ENCODE assay signal across 23 cellular contexts in genomic region chr20:23096073-23096472, GRCh38. TPM values are rescaled to one million over a fixed set of nuclear protein-coding genes. Genes with fewer than 3 reads are reported as not detected.
DNase-seq lines count a peak whose midpoint lies in the region; ATAC-seq, FAIRE-seq and TF ChIP-seq lines count a peak whose summit lies in the region.
"Had no signal": no experiment of that assay in that cellular context is flagged by ENCODE, and none has a peak within 500 bp of the region (broad histone marks: within the 10 kb centered on the region; RNA-seq: fewer than 3 reads in every experiment).

No MANE protein-coding gene starts in this region.

- SMC1A ChIA-PET in GM12878 (lab: Charles Lee; ENCODE audit: uncharacterized antibody, unreplicated experiment) = interaction anchor here (0.7 to 4.3 kb wide), 10 partner anchors 12 to 105 kb away, joined by 3 to 52 read pairs (median 4); no protein-coding TSS in a partner anchor

- H3K4me3 ChIP-seq in heart left ventricle (no peak overlapping the region), GM12878 (no peak overlapping the region), esophagus squamous epithelium (no peak overlapping the region), vagina (no peak overlapping the region)
- H3K4me3 ChIP-seq: BLaER1 treated with 17β-estradiol and CSF1 and Interleukin-3, amounts not matched to agents 10 nM and 100 nM; GM23338; MG63 had no signal

- ATAC-seq in heart left ventricle (no peak), GM12878 (peak; percentile 63), GM21825 (IDR thresholded peaks at IDR 0.05; ENCODE audit: unreplicated experiment) (no peak)
- ATAC-seq: CD8-positive, alpha-beta T cell; GM23338; HCT116 had no signal

- H3K27me3 ChIP-seq in heart left ventricle (no peaks in the 10 kb centered on the region), GM12878 (replicated peaks in 1 of 2; ENCODE audit: control insufficient read depth in 2 of 2, insufficient read depth in 2 of 2, low read length in 1 of 2) (peaks cover 0 to 6% of the 10 kb centered on the region in 2 experiments; a peak in 1 of 4 replicates), esophagus squamous epithelium (no peaks in the 10 kb centered on the region), vagina (no peaks in the 10 kb centered on the region)
- H3K27me3 ChIP-seq: BLaER1 treated with 17β-estradiol and CSF1 and Interleukin-3, amounts not matched to agents 10 nM and 100 nM; MG63 had no signal

- no peak overlapping the region for H3K27ac Mint-ChIP-seq in endothelial cell (ENCODE audit: unreplicated experiment)
- H3K27ac Mint-ChIP-seq: CD8-positive, alpha-beta T cell; GM23338 had no signal

- BruUV-seq in GM12878 (replicated peaks; lab: Mats Ljungman, UMichigan) = no TSS peak

- POLR2A ChIA-PET in GM12878 (lab: Charles Lee) = interaction anchor here (1.0 to 1.3 kb wide), 3 partner anchors 15 to 28 kb away, joined by 3 to 4 read pairs (median 4); no protein-coding TSS in a partner anchor

- intact Hi-C loops in cardiac septum (cut with DNase I) = no loop called here
- intact Hi-C loops in heart left ventricle (cut with DNase I) = no loop called here
- intact Hi-C loops in GM12878 (cut with micrococcal nuclease; ENCODE audit: unreplicated experiment) = no loop called here
- intact Hi-C loops in esophagus squamous epithelium (cut with DNase I) = loop anchor here (5.0 kb wide), 1 partner anchor 46 kb away; no protein-coding TSS in a partner anchor
- intact Hi-C loops in vagina (cut with DNase I) = no loop called here

- H4K20me1 ChIP-seq in GM12878 (ENCODE audit: control insufficient read depth, insufficient read depth) = no peaks in the 10 kb centered on the region
- H4K20me1 ChIP-seq: BLaER1 treated with 17β-estradiol and CSF1 and Interleukin-3, amounts not matched to agents 10 nM and 100 nM had no signal

- H3K9me3 ChIP-seq in heart left ventricle (no peaks in the 10 kb centered on the region), GM12878 (replicated peaks; ENCODE audit: control insufficient read depth, insufficient read depth, low read length) (no peaks in the 10 kb centered on the region), esophagus squamous epithelium (no peaks in the 10 kb centered on the region), vagina (no peaks in the 10 kb centered on the region)
- H3K9me3 ChIP-seq: BLaER1 treated with 17β-estradiol and CSF1 and Interleukin-3, amounts not matched to agents 10 nM and 100 nM; MG63 had no signal

- peaks cover 3% of the 10 kb centered on the region for H3K27me3 Mint-ChIP-seq in endothelial cell (ENCODE audit: unreplicated experiment)

- no peak for TF ChIP-seq EP300 in GM12878 (IDR thresholded peaks at IDR 0.05; ENCODE audit: borderline replicate concordance in 1 of 2, control insufficient read depth in 1 of 2, low read depth in 2 of 2, low read length in 2 of 2)

- TF ChIP-seq CTCF in heart left ventricle (IDR thresholded peaks at IDR 0.05) = no peak
- no peak for TF ChIP-seq CTCF in GM12878 (IDR thresholded peaks at IDR 0.05 in 2 of 3, conservative IDR thresholded peaks at IDR 0.05 in 1 of 3; ENCODE audit: control insufficient read depth in 2 of 3, extremely low read depth in 1 of 3, insufficient read depth in 1 of 3, low read depth in 3 of 3, low read length in 3 of 3)
- TF ChIP-seq CTCF in esophagus squamous epithelium (IDR thresholded peaks at IDR 0.05) = no peak
- no peak for TF ChIP-seq CTCF in vagina (IDR thresholded peaks at IDR 0.05)
- TF ChIP-seq CTCF in endothelial cell (IDR thresholded peaks at IDR 0.05; ENCODE audit: unreplicated experiment) = no peak

- no peaks in the 10 kb centered on the region for H3K79me2 ChIP-seq in GM12878 (ENCODE audit: control insufficient read depth, insufficient read depth, low read length)

- no peak overlapping the region for H3K4me2 ChIP-seq in GM12878 (ENCODE audit: control insufficient read depth, insufficient read depth)
- H3K4me2 ChIP-seq: GM23338 had no signal

- CTCF ChIA-PET in GM12878 (lab: Yijun Ruan, JAX) = interaction anchor here (1.1 to 2.0 kb wide), 7 partner anchors 10 to 106 kb away, joined by 3 to 6 read pairs (median 4); no protein-coding TSS in a partner anchor

- no peak overlapping the region for H2AFZ ChIP-seq in GM12878 (ENCODE audit: control insufficient read depth, low read depth, low read length)
- H2AFZ ChIP-seq: GM23338 had no signal

- no peaks in the 10 kb centered on the region for H3K36me3 ChIP-seq in heart left ventricle
- H3K36me3 ChIP-seq in GM12878 (ENCODE audit: control insufficient read depth in 2 of 2, insufficient read depth in 2 of 2, low read length in 1 of 2) = no peaks in the 10 kb centered on the region
- no peaks in the 10 kb centered on the region for H3K36me3 ChIP-seq in esophagus squamous epithelium
- H3K36me3 ChIP-seq in vagina = no peaks in the 10 kb centered on the region
- H3K36me3 ChIP-seq: BLaER1 treated with 17β-estradiol and CSF1 and Interleukin-3, amounts not matched to agents 10 nM and 100 nM; MG63 had no signal

- WGBS in heart left ventricle, 4 donors = 98 to 100% (median 99%) methylated on average over 2 of the region's 2 CpGs
- WGBS in GM12878 (ENCODE audit: insufficient coverage, insufficient replicate concordance, low lambda C conversion rate, missing lambda C conversion rate) = 0% methylated on average over 2 of the region's 2 CpGs
- 100% methylated on average over 1 to 2 of the region's 2 CpGs for WGBS in esophagus squamous epithelium, 2 donors

- H3K36me3 Mint-ChIP-seq in endothelial cell (ENCODE audit: low read depth, unreplicated experiment) = peaks cover 6% of the 10 kb centered on the region
- H3K36me3 Mint-ChIP-seq: CD8-positive, alpha-beta T cell had no signal

- peaks cover 18% of the 10 kb centered on the region for H3K4me1 Mint-ChIP-seq in endothelial cell (ENCODE audit: unreplicated experiment)

- RAD21 ChIA-PET in GM12878 (lab: Charles Lee; ENCODE audit: unreplicated experiment) = interaction anchor here (0.6 to 3.2 kb wide), 7 partner anchors 10 to 113 kb away, joined by 3 to 20 read pairs (median 3); partner anchors contain the start of gene CD93

- peaks cover 0 to 58% (median 14%) of the 10 kb centered on the region in 12 donors for H3K4me1 ChIP-seq in heart left ventricle
- H3K4me1 ChIP-seq in GM12878 (ENCODE audit: control insufficient read depth, insufficient read depth, low read length) = no peaks in the 10 kb centered on the region
- peaks cover 40 to 98% (median 75%) of the 10 kb centered on the region in 3 donors for H3K4me1 ChIP-seq in esophagus squamous epithelium
- peaks cover 46% of the 10 kb centered on the region for H3K4me1 ChIP-seq in vagina

- in situ Hi-C loops in GM12878 (cut with MboI) = no loop called here

- H3K9ac ChIP-seq in GM12878 (ENCODE audit: control insufficient read depth, insufficient read depth, low read length) = no peak overlapping the region
- H3K9ac ChIP-seq: BLaER1 treated with 17β-estradiol and CSF1 and Interleukin-3, amounts not matched to agents 10 nM and 100 nM had no signal

- peak; percentile 46 for DNase-seq in cardiac septum (ENCODE audit: low spot score)
- DNase-seq in heart left ventricle = no peak
- no peak for DNase-seq in GM12878 (ENCODE audit: low read depth, low spot score)
- no peak for DNase-seq in esophagus squamous epithelium (lab: John Stamatoyannopoulos, UW)
- DNase-seq in vagina (ENCODE audit: extremely low spot score in 2 of 2) = no peak
- no peak for DNase-seq in endothelial cell (ENCODE audit: low spot score)
- DNase-seq in NCI-H1092 (lab: John Stamatoyannopoulos, UW) = no peak
- DNase-seq: 8988T; CD8-positive, alpha-beta T cell; DND-41; Kasumi-1; MG63; NCI-H1436; NCI-H187 treated with DMSO at 0.1 percent for 48 hours; NCI-H2107; NCI-H446 treated with DMSO at 0.1 percent for 48 hours; NCI-H526 treated with DMSO at 0.1 percent for 48 hours; Right ventricle myocardium superior had no signal

- H3K27ac ChIP-seq in heart left ventricle = no peak overlapping the region
- H3K27ac ChIP-seq in GM12878 (ENCODE audit: control insufficient read depth, insufficient read depth) = no peak overlapping the region
- peak overlapping the region; percentile 81 to 87 (median 82) for H3K27ac ChIP-seq in esophagus squamous epithelium
- H3K27ac ChIP-seq in vagina = peak overlapping the region; percentile 48
- H3K27ac ChIP-seq: BLaER1 treated with 17β-estradiol and CSF1 and Interleukin-3, amounts not matched to agents 10 nM and 100 nM had no signal

- no peak for TF ChIP-seq RAD21 in GM12878 (IDR thresholded peaks at IDR 0.05; ENCODE audit: insufficient read depth, low read depth, low read length)

- no peak for TF ChIP-seq POLR2A in heart left ventricle (IDR thresholded peaks at IDR 0.05)
- TF ChIP-seq POLR2A in GM12878 (IDR thresholded peaks at IDR 0.05; ENCODE audit: low read depth, low read length) = no peak
- TF ChIP-seq POLR2A in esophagus squamous epithelium (IDR thresholded peaks at IDR 0.05) = no peak
- no peak for TF ChIP-seq POLR2A in vagina (IDR thresholded peaks at IDR 0.05)

- no peaks in the 10 kb centered on the region for H3K9me3 Mint-ChIP-seq in endothelial cell (ENCODE audit: unreplicated experiment)
- H3K9me3 Mint-ChIP-seq: CD8-positive, alpha-beta T cell; GM23338 had no signal

- H3K4me3 Mint-ChIP-seq in endothelial cell (ENCODE audit: unreplicated experiment) = no peak overlapping the region
- H3K4me3 Mint-ChIP-seq: CD8-positive, alpha-beta T cell; GM23338 had no signal

- no peak for FAIRE-seq in GM12878 (lab: Jason Lieb, UNC)

RNA-seq across cellular contexts. Expression of gene CD93, which starts 9.9 kb away (rescaled TPM):
- total RNA-seq in cardiac septum (40.3 TPM), heart left ventricle (100 to 1,000 TPM in 1 of 9 donors, 10 to 100 TPM in 8; 29.6 to 110 (median 45.7) TPM), GM12878 (2014; rRNA removed) (2.3 and 2.7 TPM in 2 replicates), GM12878 (2014; rRNA removed; fragmentation: Illumina TruSeq; extraction: Trizol) (1.3 TPM in 2 replicates), GM12878 (2021) (2.5 and 2.6 TPM in 2 replicates), esophagus squamous epithelium (10 to 100 TPM in 2 of 4 donors, 1 to 10 TPM in 2; 4.5 to 22.9 (median 14.6) TPM), vagina (45.4 TPM), endothelial cell (ENCODE audit: unreplicated experiment) (139 TPM)
- polyA plus RNA-seq in heart left ventricle (10 to 100 TPM in 1 of 2 donors, 1 to 10 TPM in 1; 9.2 to 40.2 TPM), GM12878 (2011; rRNA removed) (0.20 and 0.22 TPM in 2 replicates), GM12878 (2014; fragmentation: Illumina TruSeq; extraction: Trizol) (1.6 TPM in 2 replicates), GM12878 (2014; fragmentation: Nextera tagmentation; extraction: Ambion mirVana) (under 1 TPM; 0.35 to 0.55 TPM), GM12878 (2014; rRNA removed) (1.3 and 1.5 TPM in 2 replicates), GM12878 (2016; fragmentation: Nextera tagmentation; extraction: Ambion mirVana) (under 1 TPM; 0.27 to 0.30 TPM)
- total RNA-seq in GM12878 (2013; cell fraction: nucleolus; rRNA removed) = 1.5 and 1.8 TPM in 2 replicates
- polyA plus RNA-seq in GM12878 (2011; ENCODE audit: low read depth) = 0.26 TPM
- 0.15 and 0.17 TPM in 2 replicates for polyA plus RNA-seq in GM12878 (2011; cell fraction: cytosol; rRNA removed)
- 0.18 and 0.30 TPM in 2 replicates for polyA plus RNA-seq in GM12878 (2011; cell fraction: nucleus; rRNA removed)
- 0.24 and 0.28 TPM in 2 replicates for polyA plus RNA-seq in GM12878 (2012)
- polyA minus RNA-seq in GM12878 (2011; rRNA and poly(A)+ RNA removed) = 0.26 and 0.29 TPM in 2 replicates
- 0.10 TPM in 1 of 2 replicates, not detected in the other for polyA minus RNA-seq in GM12878 (2011; cell fraction: cytosol; rRNA and poly(A)+ RNA removed)
- 0.12 and 0.29 TPM in 2 replicates for polyA minus RNA-seq in GM12878 (2011; cell fraction: nucleus; rRNA and poly(A)+ RNA removed)
- total RNA-seq: GM23338, SK-MEL-5 had no signal

RNA-seq across cellular contexts. Expression of gene THBD, which starts 46.6 kb away (rescaled TPM):
- total RNA-seq in cardiac septum (27.0 TPM), heart left ventricle (10 to 100 TPM; 12.4 to 70.9 (median 19.9) TPM), GM12878 (2014; rRNA removed) (not detected in 2 replicates), GM12878 (2014; rRNA removed; fragmentation: Illumina TruSeq; extraction: Trizol) (not detected in 2 replicates), GM12878 (2021) (0.05 TPM in 1 of 2 replicates, not detected in the other), esophagus squamous epithelium (10 to 100 TPM; 54.9 to 93.4 (median 75.1) TPM), vagina (76.9 TPM), endothelial cell (ENCODE audit: unreplicated experiment) (90.4 TPM)
- polyA plus RNA-seq in heart left ventricle (10 to 100 TPM in 1 of 2 donors, 1 to 10 TPM in 1; 8.2 to 24.0 TPM), GM12878 (2011; rRNA removed) (not detected in 2 replicates), GM12878 (2014; fragmentation: Illumina TruSeq; extraction: Trizol) (not detected in 2 replicates), GM12878 (2014; fragmentation: Nextera tagmentation; extraction: Ambion mirVana) (not detected), GM12878 (2014; rRNA removed) (not detected in 2 replicates), GM12878 (2016; fragmentation: Nextera tagmentation; extraction: Ambion mirVana) (not detected)
- total RNA-seq in GM12878 (2013; cell fraction: nucleolus; rRNA removed) = not detected in 2 replicates
- polyA plus RNA-seq in GM12878 (2011; ENCODE audit: low read depth) = not detected
- not detected in 2 replicates for polyA plus RNA-seq in GM12878 (2011; cell fraction: cytosol; rRNA removed)
- 0.03 TPM in 1 of 2 replicates, not detected in the other for polyA plus RNA-seq in GM12878 (2011; cell fraction: nucleus; rRNA removed)
- not detected in 2 replicates for polyA plus RNA-seq in GM12878 (2012)
- polyA minus RNA-seq in GM12878 (2011; rRNA and poly(A)+ RNA removed) = not detected in 2 replicates
- polyA minus RNA-seq in GM12878 (2011; cell fraction: cytosol; rRNA and poly(A)+ RNA removed) = not detected in 2 replicates
- polyA minus RNA-seq in GM12878 (2011; cell fraction: nucleus; rRNA and poly(A)+ RNA removed) = not detected in 2 replicates
- total RNA-seq: SK-MEL-5 had no signal

Comparison
In these comparisons a context has a peak if more than half of its experiments do, and no peak if none do; other contexts are left out.
1. H3K27ac ChIP-seq: peak in esophagus squamous epithelium (4 of 4) and vagina (single experiment); none in heart left ventricle (0 of 12) and GM12878 (single experiment).
2. RNA of gene THBD, which starts 46.6 kb away (total RNA-seq): 90.4 TPM in endothelial cell (single experiment), 76.9 TPM in vagina (single experiment), 54.9 to 93.4 TPM in esophagus squamous epithelium, 27.0 TPM in cardiac septum (single experiment) and 12.4 to 70.9 TPM in heart left ventricle; 0.05 TPM in GM12878; every median in the first group is over 10 times any median in the second.